In genomic region chr6:134474980-134475379, GRCh38 we compare ENCODE assay signal across 26 cellular contexts.
"Had no signal": no experiment of that assay in that cellular context is flagged by ENCODE, and none has a peak within 500 bp of the region (broad histone marks: within the 10 kb centered on the region; RNA-seq: fewer than 3 reads in every experiment).

No MANE protein-coding gene starts in this region.

- H3K27ac Mint-ChIP-seq: mesothelial cell of epicardium; naive thymus-derived CD4-positive, alpha-beta T cell; nephron; neural progenitor cell; stimulated activated effector memory CD8-positive, alpha-beta T cell treated with anti-CD3 and anti-CD28 coated beads, Interleukin-12 subunit alpha, Interleukin-12 subunit beta, amount 100 ng/mL, for 72 hours had no signal

- H3K27ac ChIP-seq: foreskin keratinocyte, gastroesophageal sphincter, heart left ventricle, hepatocyte, left lung, neural progenitor cell, right lobe of liver, stomach, thyroid gland, vagina had no signal

- H3K4me3 Mint-ChIP-seq: mesothelial cell of epicardium; naive thymus-derived CD4-positive, alpha-beta T cell; nephron; neural progenitor cell; stimulated activated effector memory CD8-positive, alpha-beta T cell treated with anti-CD3 and anti-CD28 coated beads, Interleukin-12 subunit alpha, Interleukin-12 subunit beta, amount 100 ng/mL, for 72 hours had no signal

- H3K9ac ChIP-seq: neural progenitor cell had no signal

- H3K36me3 Mint-ChIP-seq: mesothelial cell of epicardium; neural progenitor cell; stimulated activated effector memory CD8-positive, alpha-beta T cell treated with anti-CD3 and anti-CD28 coated beads, Interleukin-12 subunit alpha, Interleukin-12 subunit beta, amount 100 ng/mL, for 72 hours had no signal

- H2AFZ ChIP-seq: hepatocyte, neural progenitor cell had no signal

- H3K4me1 ChIP-seq: foreskin keratinocyte, gastroesophageal sphincter, heart left ventricle, left lung, thyroid gland, vagina had no signal

- H3K27me3 ChIP-seq: dorsolateral prefrontal cortex, foreskin keratinocyte, gastroesophageal sphincter, heart left ventricle, hepatocyte, left lung, neural progenitor cell, right lobe of liver, stomach, thyroid gland, vagina had no signal

- H3K4me2 ChIP-seq: hepatocyte, neural progenitor cell had no signal

- H3K4me3 ChIP-seq: dorsolateral prefrontal cortex, gastroesophageal sphincter, heart left ventricle, hepatocyte, left lung, mucosa of descending colon, neural progenitor cell, right lobe of liver, stomach, thyroid gland, vagina had no signal

- H3K79me2 ChIP-seq: hepatocyte had no signal

- H3K9me3 Mint-ChIP-seq: mesothelial cell of epicardium; nephron; neural progenitor cell; stimulated activated effector memory CD8-positive, alpha-beta T cell treated with anti-CD3 and anti-CD28 coated beads, Interleukin-12 subunit alpha, Interleukin-12 subunit beta, amount 100 ng/mL, for 72 hours had no signal

- DNase-seq: dorsolateral prefrontal cortex; effector CD4-positive, alpha-beta T cell; foreskin keratinocyte; heart left ventricle; kidney; left cardiac atrium; left lung; mesenchymal stem cell; mucosa of descending colon; naive thymus-derived CD4-positive, alpha-beta T cell; nucleus accumbens; posterior cingulate gyrus; right lobe of liver; stimulated activated CD4-positive, alpha-beta T cell treated with anti-CD3 and anti-CD28 coated beads, Interleukin-2, amount 100 ng/mL, for 24 hours; stimulated activated CD4-positive, alpha-beta T cell treated with anti-CD3 and anti-CD28 coated beads, Interleukin-4, amount 100 ng/mL, for 24 hours; stimulated activated naive CD4-positive, alpha-beta T cell treated with Interleukin-2 at 50 U/mL for 16 hours; stomach; thyroid gland; trophoblast cell had no signal

- H3K36me3 ChIP-seq: gastroesophageal sphincter, heart left ventricle, left lung, neural progenitor cell, right lobe of liver, stomach, thyroid gland, vagina had no signal

- H3K9me3 ChIP-seq: gastroesophageal sphincter, heart left ventricle, left lung, mucosa of descending colon, right lobe of liver, stomach, thyroid gland, vagina had no signal

- H3K4me1 Mint-ChIP-seq: neural progenitor cell had no signal
